10 cellular contexts compared by ENCODE assay signal in the genomic region with DNA sequence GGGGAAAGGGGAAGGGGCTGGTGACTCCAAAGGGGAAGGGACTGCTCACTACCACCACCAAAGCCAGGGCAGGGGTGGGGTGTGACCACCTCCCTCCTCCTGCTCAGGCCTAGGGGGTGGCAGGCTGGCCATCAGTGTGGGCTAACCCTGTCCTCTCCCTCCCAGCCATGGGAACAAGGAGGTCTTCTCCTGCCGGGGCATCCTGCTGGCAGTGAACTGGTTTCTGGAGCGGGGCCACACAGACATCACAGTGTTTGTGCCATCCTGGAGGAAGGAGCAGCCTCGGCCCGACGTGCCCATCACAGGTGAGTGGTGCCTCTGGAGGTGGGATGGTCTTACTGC. TPM values are rescaled to one million over a fixed set of nuclear protein-coding genes. Genes with fewer than 3 reads are reported as not detected.
DNase-seq lines count a peak whose midpoint lies in the region; ATAC-seq and TF ChIP-seq lines count a peak whose summit lies in the region.
"Had no signal": no experiment of that assay in that cellular context is flagged by ENCODE, and none has a peak within 500 bp of the region (broad histone marks: within the 10 kb centered on the region; RNA-seq: fewer than 3 reads in every experiment).

No MANE protein-coding gene starts in this region.

- H3K27me3 Mint-ChIP-seq in natural killer cell treated with Interleukin-12 subunit alpha and Interleukin-12 subunit beta and Interleukin-15 and Interleukin-18, amount 100 ng/mL, for 72 hours = no peaks in the 10 kb centered on the region
- peaks cover 12% of the 10 kb centered on the region for H3K27me3 Mint-ChIP-seq in GM23338 (ENCODE audit: insufficient read depth, low read depth, poor library complexity)

- peaks cover 37% of the 10 kb centered on the region for H3K36me3 Mint-ChIP-seq in natural killer cell treated with Interleukin-12 subunit alpha and Interleukin-12 subunit beta and Interleukin-15 and Interleukin-18, amount 100 ng/mL, for 72 hours
- H3K36me3 Mint-ChIP-seq in GM23338 (ENCODE audit: low read depth) = peaks cover 49% of the 10 kb centered on the region

- intact Hi-C loops in colonic mucosa (cut with DNase I) = no loop called here

- peak overlapping the region; percentile 99 for H3K27ac Mint-ChIP-seq in natural killer cell treated with Interleukin-12 subunit alpha and Interleukin-12 subunit beta and Interleukin-15 and Interleukin-18, amount 100 ng/mL, for 72 hours
- no peak overlapping the region for H3K27ac Mint-ChIP-seq in GM23338

- H3K4me3 Mint-ChIP-seq in natural killer cell treated with Interleukin-12 subunit alpha and Interleukin-12 subunit beta and Interleukin-15 and Interleukin-18, amount 100 ng/mL, for 72 hours = peak overlapping the region; percentile 90
- no peak overlapping the region for H3K4me3 Mint-ChIP-seq in GM23338

- H3K27ac ChIP-seq in colonic mucosa = peak overlapping the region; percentile 94
- no peak overlapping the region for H3K27ac ChIP-seq in GM23338 (ENCODE audit: low read depth)

- H2AFZ ChIP-seq in GM23338 = no peak overlapping the region
- H2AFZ ChIP-seq: parathyroid adenoma had no signal

- peaks cover 12% of the 10 kb centered on the region for H3K4me1 ChIP-seq in colonic mucosa
- peaks cover 33% of the 10 kb centered on the region for H3K4me1 ChIP-seq in GM23338 (ENCODE audit: insufficient read depth)

- no peaks in the 10 kb centered on the region for H3K9me3 Mint-ChIP-seq in natural killer cell treated with Interleukin-12 subunit alpha and Interleukin-12 subunit beta and Interleukin-15 and Interleukin-18, amount 100 ng/mL, for 72 hours
- H3K9me3 Mint-ChIP-seq in GM23338 = no peaks in the 10 kb centered on the region

- H3K9me2 ChIP-seq in GM23338 (ENCODE audit: insufficient read depth) = no peaks in the 10 kb centered on the region

- H3K36me3 ChIP-seq in colonic mucosa (peaks cover 32% of the 10 kb centered on the region), GM23338 (ENCODE audit: insufficient read depth) (no peaks in the 10 kb centered on the region)

- H3K4me3 ChIP-seq in AG10803 (ENCODE audit: low read length) (peak overlapping the region; percentile 84), LNCaP clone FGC (ENCODE audit: low read depth, low read length) (peak overlapping the region; percentile 86), colonic mucosa (peak overlapping the region; percentile 92), GM23338 (no peak overlapping the region)

- H3K79me2 ChIP-seq in GM23338 (replicated peaks; ENCODE audit: insufficient read depth) = peaks cover 28% of the 10 kb centered on the region
- H3K79me2 ChIP-seq: parathyroid adenoma had no signal

- H3K4me2 ChIP-seq in GM23338 = no peak overlapping the region

- H3K9me3 ChIP-seq in colonic mucosa = no peaks in the 10 kb centered on the region

- no peaks in the 10 kb centered on the region for H3K27me3 ChIP-seq in colonic mucosa
- no peaks in the 10 kb centered on the region for H3K27me3 ChIP-seq in GM23338 (ENCODE audit: insufficient read depth)

- TF ChIP-seq CTCF in AG10803 (conservative IDR thresholded peaks at IDR 0.05; ENCODE audit: low read length) (no peak), LNCaP clone FGC (IDR thresholded peaks at IDR 0.05; ENCODE audit: control insufficient read depth, extremely low read depth, insufficient read depth) (no peak), colonic mucosa (IDR thresholded peaks at IDR 0.05) (no peak), GM23338 (conservative IDR thresholded peaks at IDR 0.05; ENCODE audit: low read depth in 2 of 2) (no peak)

- DNase-seq in AG10803 (ENCODE audit: low read depth) (no peak), LNCaP clone FGC (ENCODE audit: low read depth) (no peak), colonic mucosa (no peak), iPS-NIHi7 (ENCODE audit: extremely low spot score) (no peak), GM23338 (ENCODE audit: low spot score) (no peak)
- no peak for DNase-seq in natural killer cell treated with Interleukin-12 subunit alpha and Interleukin-12 subunit beta and Interleukin-15 and Interleukin-18, amount 100 ng/mL, for 72 hours (ENCODE audit: low spot score)
- DNase-seq: cerebellar nuclear complex had no signal

- no peaks in the 10 kb centered on the region; the same call in 1 of the 2 replicates for H4K20me1 ChIP-seq in GM23338 (replicated peaks; ENCODE audit: insufficient read depth)

- H3K9ac ChIP-seq in colonic mucosa (ENCODE audit: low read depth in 2 of 2, low read length in 2 of 2) = peak overlapping the region; percentile 37 to 99
- H3K9ac ChIP-seq: parathyroid adenoma had no signal

- peaks cover 49 to 51% of the 10 kb centered on the region in 2 donors for H3K4me1 Mint-ChIP-seq in natural killer cell treated with Interleukin-12 subunit alpha and Interleukin-12 subunit beta and Interleukin-15 and Interleukin-18, amount 100 ng/mL, for 72 hours (ENCODE audit: low read depth in 2 of 2)
- H3K4me1 Mint-ChIP-seq in GM23338 = peaks cover 42% of the 10 kb centered on the region

- H3F3A ChIP-seq in GM23338 (replicated peaks; ENCODE audit: low read depth) = no peaks in the 10 kb centered on the region

- no peak for ATAC-seq in natural killer cell treated with Interleukin-12 subunit alpha and Interleukin-12 subunit beta and Interleukin-15 and Interleukin-18, amount 100 ng/mL, for 72 hours
- ATAC-seq in GM19395 (IDR thresholded peaks at IDR 0.05; ENCODE audit: unreplicated experiment) (no peak), HG02870 (IDR thresholded peaks at IDR 0.05; ENCODE audit: unreplicated experiment) (no peak), GM23338 (no peak)

TF ChIP-seq in GM23338, 12 proteins besides CTCF, POLR2A, EP300 and RAD21 (continues in another document):
- TF ChIP-seq, protein P1, sequence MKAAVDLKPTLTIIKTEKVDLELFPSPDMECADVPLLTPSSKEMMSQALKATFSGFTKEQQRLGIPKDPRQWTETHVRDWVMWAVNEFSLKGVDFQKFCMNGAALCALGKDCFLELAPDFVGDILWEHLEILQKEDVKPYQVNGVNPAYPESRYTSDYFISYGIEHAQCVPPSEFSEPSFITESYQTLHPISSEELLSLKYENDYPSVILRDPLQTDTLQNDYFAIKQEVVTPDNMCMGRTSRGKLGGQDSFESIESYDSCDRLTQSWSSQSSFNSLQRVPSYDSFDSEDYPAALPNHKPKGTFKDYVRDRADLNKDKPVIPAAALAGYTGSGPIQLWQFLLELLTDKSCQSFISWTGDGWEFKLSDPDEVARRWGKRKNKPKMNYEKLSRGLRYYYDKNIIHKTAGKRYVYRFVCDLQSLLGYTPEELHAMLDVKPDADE (IDR thresholded peaks at IDR 0.05) = no peak
- TF ChIP-seq ZNF114 (CRISPR knock-in tag; IDR thresholded peaks at IDR 0.05) (no peak), ZNF331 (CRISPR knock-in tag; IDR thresholded peaks at IDR 0.05; ENCODE audit: low read depth) (no peak), CREB1 (CRISPR knock-in tag; IDR thresholded peaks at IDR 0.05; ENCODE audit: low read depth) (no peak), EZH2phosphoT487 (IDR thresholded peaks at IDR 0.05; ENCODE audit: unreplicated experiment) (no peak), NANOG (IDR thresholded peaks at IDR 0.05; ENCODE audit: borderline replicate concordance) (no peak), JUNB (IDR thresholded peaks at IDR 0.05; ENCODE audit: unreplicated experiment) (no peak), EZH2 (IDR thresholded peaks at IDR 0.05; ENCODE audit: low read depth, unreplicated experiment) (no peak), STAT1 (IDR thresholded peaks at IDR 0.05; ENCODE audit: unreplicated experiment) (no peak)
- TF ChIP-seq, protein P2, sequence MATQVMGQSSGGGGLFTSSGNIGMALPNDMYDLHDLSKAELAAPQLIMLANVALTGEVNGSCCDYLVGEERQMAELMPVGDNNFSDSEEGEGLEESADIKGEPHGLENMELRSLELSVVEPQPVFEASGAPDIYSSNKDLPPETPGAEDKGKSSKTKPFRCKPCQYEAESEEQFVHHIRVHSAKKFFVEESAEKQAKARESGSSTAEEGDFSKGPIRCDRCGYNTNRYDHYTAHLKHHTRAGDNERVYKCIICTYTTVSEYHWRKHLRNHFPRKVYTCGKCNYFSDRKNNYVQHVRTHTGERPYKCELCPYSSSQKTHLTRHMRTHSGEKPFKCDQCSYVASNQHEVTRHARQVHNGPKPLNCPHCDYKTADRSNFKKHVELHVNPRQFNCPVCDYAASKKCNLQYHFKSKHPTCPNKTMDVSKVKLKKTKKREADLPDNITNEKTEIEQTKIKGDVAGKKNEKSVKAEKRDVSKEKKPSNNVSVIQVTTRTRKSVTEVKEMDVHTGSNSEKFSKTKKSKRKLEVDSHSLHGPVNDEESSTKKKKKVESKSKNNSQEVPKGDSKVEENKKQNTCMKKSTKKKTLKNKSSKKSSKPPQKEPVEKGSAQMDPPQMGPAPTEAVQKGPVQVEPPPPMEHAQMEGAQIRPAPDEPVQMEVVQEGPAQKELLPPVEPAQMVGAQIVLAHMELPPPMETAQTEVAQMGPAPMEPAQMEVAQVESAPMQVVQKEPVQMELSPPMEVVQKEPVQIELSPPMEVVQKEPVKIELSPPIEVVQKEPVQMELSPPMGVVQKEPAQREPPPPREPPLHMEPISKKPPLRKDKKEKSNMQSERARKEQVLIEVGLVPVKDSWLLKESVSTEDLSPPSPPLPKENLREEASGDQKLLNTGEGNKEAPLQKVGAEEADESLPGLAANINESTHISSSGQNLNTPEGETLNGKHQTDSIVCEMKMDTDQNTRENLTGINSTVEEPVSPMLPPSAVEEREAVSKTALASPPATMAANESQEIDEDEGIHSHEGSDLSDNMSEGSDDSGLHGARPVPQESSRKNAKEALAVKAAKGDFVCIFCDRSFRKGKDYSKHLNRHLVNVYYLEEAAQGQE (IDR thresholded peaks at IDR 0.05; ENCODE audit: unreplicated experiment) = no peak

RNA-seq across cellular contexts. Expression of a gene that starts 5.7 kb away (rescaled TPM):
- 10 to 100 TPM; 18.2 to 35.4 TPM for total RNA-seq in colonic mucosa
- 100 to 1,000 TPM; 109 to 198 TPM for total RNA-seq in natural killer cell treated with Interleukin-12 subunit alpha and Interleukin-12 subunit beta and Interleukin-15 and Interleukin-18, amount 100 ng/mL, for 72 hours
- 7.0 and 9.3 TPM in 2 replicates for total RNA-seq in GM23338 (2014; rRNA removed; shearing (Covaris generic))
- 7.3 and 9.0 TPM in 2 replicates for polyA plus RNA-seq in GM23338 (2016; fragmentation: Nextera tagmentation; extraction: Ambion mirVana)

RNA-seq across cellular contexts. Expression of a gene that starts 34.5 kb away (rescaled TPM):
- 10 to 100 TPM; 32.9 to 40.6 TPM for total RNA-seq in colonic mucosa
- total RNA-seq in natural killer cell treated with Interleukin-12 subunit alpha and Interleukin-12 subunit beta and Interleukin-15 and Interleukin-18, amount 100 ng/mL, for 72 hours = 10 to 100 TPM; 49.2 to 53.2 TPM
- total RNA-seq in GM23338 (2014; rRNA removed; shearing (Covaris generic)) = 58.9 and 64.5 TPM in 2 replicates
- 53.5 and 60.1 TPM in 2 replicates for polyA plus RNA-seq in GM23338 (2016; fragmentation: Nextera tagmentation; extraction: Ambion mirVana)
